20 cellular contexts compared by ENCODE assay signal in the genomic region with DNA sequence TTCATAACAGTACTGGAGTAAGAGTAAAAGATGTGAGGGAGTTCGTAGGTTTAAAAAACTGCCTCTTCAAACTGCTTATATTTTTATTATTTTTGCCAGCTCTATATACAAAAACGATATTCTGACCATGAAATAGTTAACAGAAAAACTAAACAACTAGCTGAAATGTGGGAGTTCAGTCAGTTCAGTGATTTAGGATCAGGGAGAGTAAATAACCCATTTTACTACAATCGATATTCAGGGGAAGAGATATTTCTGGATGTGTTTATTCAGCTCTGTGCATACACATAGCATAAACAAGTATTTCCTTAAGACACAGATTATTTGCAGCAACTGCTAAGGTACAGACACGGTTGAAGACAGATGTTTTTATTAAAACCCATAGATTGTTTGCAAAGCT.
"Had no signal": no experiment of that assay in that cellular context is flagged by ENCODE, and none has a peak within 500 bp of the region (broad histone marks: within the 10 kb centered on the region; RNA-seq: fewer than 3 reads in every experiment).

No MANE protein-coding gene starts in this region.

- H3K9me3 ChIP-seq: SK-N-SH had no signal

- H3K4me3 Mint-ChIP-seq: IgD-negative memory B cell, T-cell had no signal

- H3K36me3 Mint-ChIP-seq: IgD-negative memory B cell, T-cell had no signal

- H3K9me3 Mint-ChIP-seq: IgD-negative memory B cell had no signal

- H3K27ac Mint-ChIP-seq: IgD-negative memory B cell, T-cell had no signal

- H3K27me3 Mint-ChIP-seq: IgD-negative memory B cell had no signal

- DNase-seq: KBM-7; MV-4-11; NCI-H1048; NCI-H1105; NCI-H146; NCI-H1694 treated with DMSO at 0.1 percent for 48 hours; NCI-H1930; NCI-H2081; NCI-H2107; NCI-H524 treated with DMSO at 0.1 percent for 48 hours; NCI-H69; NCI-H774; NK-92 treated with Interleukin-12 subunit alpha and Interleukin-12 subunit beta, amount 100 ng/mL, for 24 hours; PC-3; SHP77; SK-N-SH; SW 1271; T-cell had no signal

- ATAC-seq: Panc1, PC-3, T-cell had no signal
